Comparison of ENCODE assay signal across 14 cellular contexts in genomic region chr6:143805832-143806281, GRCh38. TPM values are rescaled to one million over a fixed set of nuclear protein-coding genes. Genes with fewer than 3 reads are reported as not detected.
DNase-seq lines count a peak whose midpoint lies in the region; TF ChIP-seq lines count a peak whose summit lies in the region.
"Had no signal": no experiment of that assay in that cellular context is flagged by ENCODE, and none has a peak within 500 bp of the region (broad histone marks: within the 10 kb centered on the region; RNA-seq: fewer than 3 reads in every experiment).

No MANE protein-coding gene starts in this region.

- no peaks in the 10 kb centered on the region for H3K27me3 ChIP-seq in adipocyte (replicated peaks; ENCODE audit: control insufficient read depth, insufficient read depth, low read length)
- H3K27me3 ChIP-seq in A673 (replicated peaks; ENCODE audit: insufficient read depth, low read depth, low read length, poor library complexity), result no peaks in the 10 kb centered on the region
- no peaks in the 10 kb centered on the region for H3K27me3 ChIP-seq in esophagus squamous epithelium

- H3K9me3 ChIP-seq in adipocyte (ENCODE audit: control insufficient read depth, low read length) (no peaks in the 10 kb centered on the region), mesodermal cell (ENCODE audit: control insufficient read depth, low read length) (no peaks in the 10 kb centered on the region), A673 (ENCODE audit: low read depth, low read length, poor library complexity, severe bottlenecking) (no peaks in the 10 kb centered on the region), esophagus squamous epithelium (no peaks in the 10 kb centered on the region)

- BruUV-seq in A673 (replicated peaks; lab: Mats Ljungman, UMichigan), result no TSS peak

- 100% methylated on average over 1 of the region's 5 CpGs for WGBS in mesodermal cell (ENCODE audit: insufficient coverage in 2 of 2), 2 experiments
- 69 to 70% methylated on average over 5 of the region's 5 CpGs for WGBS in esophagus squamous epithelium, 2 donors

- intact Hi-C loops in A673 (cut with micrococcal nuclease; ENCODE audit: unreplicated experiment) (no loop called here), esophagus squamous epithelium (cut with DNase I) (no loop called here)

- H3K36me3 ChIP-seq in adipocyte (ENCODE audit: control insufficient read depth, insufficient read depth, low read length, severe bottlenecking), result peaks cover 43% of the 10 kb centered on the region
- H3K36me3 ChIP-seq in mesodermal cell (ENCODE audit: control insufficient read depth, insufficient read depth, low read length), result peaks cover 38% of the 10 kb centered on the region
- no peaks in the 10 kb centered on the region for H3K36me3 ChIP-seq in A673 (ENCODE audit: insufficient read depth, low read length, poor library complexity, severe bottlenecking)
- H3K36me3 ChIP-seq in esophagus squamous epithelium, result peaks cover 0 to 43% (median 4%) of the 10 kb centered on the region in 3 donors

- CTCF ChIA-PET in A673 (lab: Charles Lee), result no interaction called here

- peak; percentile 45 for DNase-seq in CD1c-positive myeloid dendritic cell (ENCODE audit: extremely low spot score)
- DNase-seq in LHCN-M2 (ENCODE audit: low read depth), result peak; percentile 49
- DNase-seq in adipocyte (ENCODE audit: low read depth), result peak; percentile 86
- DNase-seq in A673 (ENCODE audit: low spot score), result no peak
- DNase-seq in esophagus squamous epithelium (lab: John Stamatoyannopoulos, UW), result no peak
- DNase-seq in stimulated activated CD4-positive, alpha-beta T cell treated with anti-CD3 and anti-CD28 coated beads, Interleukin-12 subunit alpha, Interleukin-12 subunit beta, amount 100 ng/mL, for 4 hours, result no peak
- DNase-seq in T-helper 2 cell, result no peak
- DNase-seq: activated gamma-delta T cell; effector CD4-positive, alpha-beta T cell; PC-9 had no signal

- peak overlapping the region; percentile 10 for H3K27ac ChIP-seq in mesodermal cell (ENCODE audit: low read depth, low read length, severe bottlenecking)
- H3K27ac ChIP-seq in A673 (ENCODE audit: low read depth, low read length, poor library complexity, severe bottlenecking), result no peak overlapping the region
- no peak overlapping the region for H3K27ac ChIP-seq in esophagus squamous epithelium
- H3K27ac ChIP-seq: PC-9, VCaP had no signal

- POLR2A ChIA-PET in A673 (lab: Charles Lee; ENCODE audit: low non-redundant PET), result no interaction called here

- peak overlapping the region; percentile 37 for H3K9ac ChIP-seq in adipocyte (ENCODE audit: low read length)

- no peak for TF ChIP-seq POLR2A in esophagus squamous epithelium (IDR thresholded peaks at IDR 0.05)

- H3K4me3 ChIP-seq in adipocyte (ENCODE audit: low read length) (no peak overlapping the region), mesodermal cell (ENCODE audit: extremely low read depth, insufficient read depth, low read length, poor library complexity, severe bottlenecking) (no peak overlapping the region), A673 (ENCODE audit: low read depth, low read length, poor library complexity, severe bottlenecking) (no peak overlapping the region), esophagus squamous epithelium (no peak overlapping the region)
- H3K4me3 ChIP-seq: PC-9 had no signal

- peaks cover 29% of the 10 kb centered on the region for H3K4me1 ChIP-seq in adipocyte (ENCODE audit: control insufficient read depth, insufficient read depth, low read length)
- H3K4me1 ChIP-seq in mesodermal cell (ENCODE audit: control insufficient read depth, insufficient read depth, low read length, poor library complexity, severe bottlenecking), result peaks cover 9% of the 10 kb centered on the region
- H3K4me1 ChIP-seq in A673 (ENCODE audit: insufficient read depth, low read length, poor library complexity, severe bottlenecking), result no peaks in the 10 kb centered on the region
- no peaks in the 10 kb centered on the region for H3K4me1 ChIP-seq in esophagus squamous epithelium

- TF ChIP-seq CTCF in A673 (conservative IDR thresholded peaks at IDR 0.05; ENCODE audit: low read depth, low read length) (no peak), esophagus squamous epithelium (IDR thresholded peaks at IDR 0.05) (no peak)

RNA-seq across cellular contexts. Expression of gene LTV1, which starts 37.3 kb away (rescaled TPM):
- total RNA-seq in LHCN-M2 (2014; rRNA removed) (30.7 and 32.3 TPM in 2 replicates), A673 (2021) (44.1 and 51.8 TPM in 2 replicates), esophagus squamous epithelium (10 to 100 TPM; 15.5 to 23.1 (median 20.4) TPM)
- 15.6 TPM for polyA plus RNA-seq in LHCN-M2 (2012)
- polyA plus RNA-seq in mesodermal cell (2013, experiment 1 of 2), result 18.4 TPM
- polyA plus RNA-seq in mesodermal cell (2013, experiment 2 of 2), result 21.9 TPM

RNA-seq across cellular contexts. Expression of gene ZC2HC1B, which starts 58.4 kb away (rescaled TPM):
- total RNA-seq in LHCN-M2 (2014; rRNA removed) (not detected in 2 replicates), A673 (2021) (not detected in 2 replicates), esophagus squamous epithelium (not detected)
- not detected for polyA plus RNA-seq in LHCN-M2 (2012)
- not detected for polyA plus RNA-seq in mesodermal cell (2013, experiment 1 of 2)
- polyA plus RNA-seq in mesodermal cell (2013, experiment 2 of 2), result not detected
- total RNA-seq: HepG2, mononuclear cell, PC-9 had no signal
- polyA plus RNA-seq: HepG2 had no signal

Comparison
In these comparisons a context has a peak if more than half of its experiments do, and no peak if none do; other contexts are left out.
1. DNase-seq: peak in CD1c-positive myeloid dendritic cell (single experiment), LHCN-M2 (single experiment) and adipocyte (single experiment); none in A673 (single experiment), esophagus squamous epithelium (single experiment), stimulated activated CD4-positive, alpha-beta T cell treated with anti-CD3 and anti-CD28 coated beads, Interleukin-12 subunit alpha, Interleukin-12 subunit beta, amount 100 ng/mL, for 4 hours (single experiment) and T-helper 2 cell (0 of 5).